1 cellular context compared by ENCODE assay signal in the genomic region with DNA sequence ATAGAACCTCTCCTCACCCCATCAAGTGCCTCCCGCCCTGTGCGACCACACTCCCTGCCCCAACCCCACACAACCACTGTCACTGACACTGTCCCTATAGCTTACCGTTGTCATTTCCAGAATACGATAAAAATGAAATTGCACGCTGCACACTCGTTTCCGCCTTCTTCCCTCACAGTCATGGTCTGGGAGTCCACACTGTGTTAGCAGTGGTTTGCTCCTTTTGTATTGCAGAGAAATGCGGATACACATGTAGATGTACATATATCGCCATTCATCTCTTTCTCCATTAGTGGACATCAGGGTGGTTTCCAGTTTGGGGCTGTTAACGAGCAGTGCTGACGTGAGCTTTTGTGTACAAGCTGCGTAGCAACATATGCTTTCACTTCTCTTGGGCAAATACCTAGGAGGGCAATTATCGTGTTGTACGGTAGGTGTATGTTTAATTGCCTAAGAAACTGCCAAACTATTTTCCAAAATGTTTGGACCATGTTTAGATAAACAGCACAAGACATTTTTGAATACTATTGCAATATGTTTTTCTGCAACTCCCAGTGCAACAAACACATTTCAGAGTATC.
TF ChIP-seq lines count a peak whose summit lies in the region.

No MANE protein-coding gene starts in this region.

TF ChIP-seq in K562, 482 proteins besides CTCF, POLR2A, EP300 and RAD21 (continued from another document):
- TF ChIP-seq, protein P1, sequence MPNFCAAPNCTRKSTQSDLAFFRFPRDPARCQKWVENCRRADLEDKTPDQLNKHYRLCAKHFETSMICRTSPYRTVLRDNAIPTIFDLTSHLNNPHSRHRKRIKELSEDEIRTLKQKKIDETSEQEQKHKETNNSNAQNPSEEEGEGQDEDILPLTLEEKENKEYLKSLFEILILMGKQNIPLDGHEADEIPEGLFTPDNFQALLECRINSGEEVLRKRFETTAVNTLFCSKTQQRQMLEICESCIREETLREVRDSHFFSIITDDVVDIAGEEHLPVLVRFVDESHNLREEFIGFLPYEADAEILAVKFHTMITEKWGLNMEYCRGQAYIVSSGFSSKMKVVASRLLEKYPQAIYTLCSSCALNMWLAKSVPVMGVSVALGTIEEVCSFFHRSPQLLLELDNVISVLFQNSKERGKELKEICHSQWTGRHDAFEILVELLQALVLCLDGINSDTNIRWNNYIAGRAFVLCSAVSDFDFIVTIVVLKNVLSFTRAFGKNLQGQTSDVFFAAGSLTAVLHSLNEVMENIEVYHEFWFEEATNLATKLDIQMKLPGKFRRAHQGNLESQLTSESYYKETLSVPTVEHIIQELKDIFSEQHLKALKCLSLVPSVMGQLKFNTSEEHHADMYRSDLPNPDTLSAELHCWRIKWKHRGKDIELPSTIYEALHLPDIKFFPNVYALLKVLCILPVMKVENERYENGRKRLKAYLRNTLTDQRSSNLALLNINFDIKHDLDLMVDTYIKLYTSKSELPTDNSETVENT (CRISPR knock-in tag; IDR thresholded peaks at IDR 0.05), result no peak
